ENCODE assay signal across 1 cellular context in genomic region chr10:17651891-17652290, GRCh38.
TF ChIP-seq lines count a peak whose summit lies in the region.

No MANE protein-coding gene starts in this region.

TF ChIP-seq in HepG2, 621 proteins besides CTCF, POLR2A, EP300 and RAD21:
- TF ChIP-seq RARA (CRISPR knock-in tag; IDR thresholded peaks at IDR 0.05) = no peak
- TF ChIP-seq ZNF703 (CRISPR knock-in tag; IDR thresholded peaks at IDR 0.05; ENCODE audit: borderline replicate concordance) = no peak
- no peak for TF ChIP-seq POGZ (CRISPR knock-in tag; IDR thresholded peaks at IDR 0.05)
- TF ChIP-seq SRSF9 (IDR thresholded peaks at IDR 0.05; ENCODE audit: borderline replicate concordance, insufficient read depth, low read depth, low read length, poor library complexity, severe bottlenecking) = no peak
- no peak for TF ChIP-seq PRMT3 (CRISPR knock-in tag; IDR thresholded peaks at IDR 0.05; ENCODE audit: borderline replicate concordance, low read depth)
- no peak for TF ChIP-seq XBP1 (CRISPR knock-in tag; IDR thresholded peaks at IDR 0.05)
- TF ChIP-seq ZNF841 (CRISPR knock-in tag; IDR thresholded peaks at IDR 0.05; ENCODE audit: borderline replicate concordance) = no peak
- TF ChIP-seq CHD4 (IDR thresholded peaks at IDR 0.05; ENCODE audit: borderline replicate concordance, low read length) = no peak
- TF ChIP-seq HMG20B (CRISPR knock-in tag; conservative IDR thresholded peaks at IDR 0.05) = no peak
- TF ChIP-seq ZNF251 (CRISPR knock-in tag; IDR thresholded peaks at IDR 0.05) = no peak
- no peak for TF ChIP-seq FOXK2 (IDR thresholded peaks at IDR 0.05)
- no peak for TF ChIP-seq FUBP1 (CRISPR knock-in tag; IDR thresholded peaks at IDR 0.05; ENCODE audit: borderline replicate concordance)
- TF ChIP-seq ZNF432 (CRISPR knock-in tag; IDR thresholded peaks at IDR 0.05; ENCODE audit: borderline replicate concordance) = no peak
- no peak for TF ChIP-seq ZNF510 (CRISPR knock-in tag; IDR thresholded peaks at IDR 0.05; ENCODE audit: low read depth)
- TF ChIP-seq EHMT2 (IDR thresholded peaks at IDR 0.05; ENCODE audit: borderline replicate concordance, low read depth, low read length) = no peak
- no peak for TF ChIP-seq NFRKB (IDR thresholded peaks at IDR 0.05)
- no peak for TF ChIP-seq ZNF383 (CRISPR knock-in tag; IDR thresholded peaks at IDR 0.05; ENCODE audit: borderline replicate concordance)
- TF ChIP-seq ZNF574 (CRISPR knock-in tag; IDR thresholded peaks at IDR 0.05) = no peak
- TF ChIP-seq GABPB1 (CRISPR knock-in tag; IDR thresholded peaks at IDR 0.05) = no peak
- TF ChIP-seq RFXANK (CRISPR knock-in tag; IDR thresholded peaks at IDR 0.05) = no peak
